Comparison of ENCODE assay signal across 14 cellular contexts in genomic region chr7:112136707-112137008, GRCh38.
A peak's percentile ranks its signal among the peaks of the same experiment; 100 is the strongest.
DNase-seq lines count a peak whose midpoint lies in the region; ATAC-seq and TF ChIP-seq lines count a peak whose summit lies in the region.
"Had no signal": no experiment of that assay in that cellular context is flagged by ENCODE, and none has a peak within 500 bp of the region (broad histone marks: within the 10 kb centered on the region; RNA-seq: fewer than 3 reads in every experiment).

No MANE protein-coding gene starts in this region.

- H3K9me3 Mint-ChIP-seq in stimulated activated naive B cell treated with anti-CD40 and anti-IgM and Interleukin-4, amounts not matched to agents 10 μg/mL and 1 μg/mL and 100 μg/mL, for 72 hours = no peaks in the 10 kb centered on the region

- H2AFZ ChIP-seq in PC-3 (ENCODE audit: low read length) = no peak overlapping the region

- H4K20me1 ChIP-seq in PC-3 (ENCODE audit: low read length) = peaks cover 20% of the 10 kb centered on the region

- H3K36me3 ChIP-seq in PC-3 (ENCODE audit: low read depth, low read length) (no peaks in the 10 kb centered on the region), lower lobe of right lung (no peaks in the 10 kb centered on the region), uterus (no peaks in the 10 kb centered on the region), H7 (replicated peaks; ENCODE audit: control insufficient read depth, insufficient read depth, low read length) (no peaks in the 10 kb centered on the region)
- H3K36me3 ChIP-seq: BE2C had no signal

- H3K9me3 ChIP-seq in PC-3 (ENCODE audit: low read length) (no peaks in the 10 kb centered on the region), lower lobe of right lung (no peaks in the 10 kb centered on the region), uterus (no peaks in the 10 kb centered on the region)
- H3K9me3 ChIP-seq: BE2C had no signal

- no peak overlapping the region for H3K27ac Mint-ChIP-seq in stimulated activated naive B cell treated with anti-CD40 and anti-IgM and Interleukin-4, amounts not matched to agents 10 μg/mL and 1 μg/mL and 100 μg/mL, for 72 hours
- H3K27ac Mint-ChIP-seq: CD4-positive, alpha-beta memory T cell had no signal

- intact Hi-C loops in PC-3 (cut with micrococcal nuclease) (loop anchor here (1.0 to 2.0 kb wide), 2 partner anchors 50 to 68 kb away; no protein-coding TSS in a partner anchor), lower lobe of right lung (cut with DNase I) (no loop called here), uterus (cut with DNase I; ENCODE audit: low total_unique reads) (no loop called here)

- no peaks in the 10 kb centered on the region for H3K4me1 Mint-ChIP-seq in stimulated activated naive B cell treated with anti-CD40 and anti-IgM and Interleukin-4, amounts not matched to agents 10 μg/mL and 1 μg/mL and 100 μg/mL, for 72 hours
- H3K4me1 Mint-ChIP-seq: CD4-positive, alpha-beta memory T cell had no signal

- H3K4me2 ChIP-seq in PC-3 (ENCODE audit: low read length) = peak overlapping the region; percentile 60; the same call in 1 of the 2 replicates

- H3K4me3 ChIP-seq in PC-3 (ENCODE audit: low read length) (no peak overlapping the region), lower lobe of right lung (no peak overlapping the region), uterus (no peak overlapping the region), H7 (ENCODE audit: insufficient read depth, low read depth, low read length) (no peak overlapping the region)
- H3K4me3 ChIP-seq: GM12878 had no signal

- peak overlapping the region; percentile 66 for H3K27ac ChIP-seq in PC-3 (ENCODE audit: low read length)
- peak overlapping the region; percentile 55 for H3K27ac ChIP-seq in VCaP
- H3K27ac ChIP-seq in lower lobe of right lung = peak overlapping the region; percentile 19
- H3K27ac ChIP-seq in uterus = peak overlapping the region; percentile 24 to 58
- H3K27ac ChIP-seq: C4-2B had no signal

- TF ChIP-seq POLR2A in uterus (IDR thresholded peaks at IDR 0.05) = no peak

- H3K9ac ChIP-seq in PC-3 (ENCODE audit: low read length) = no peak overlapping the region

- H3K9me2 ChIP-seq in PC-3 (replicated peaks; ENCODE audit: low read length) = no peaks in the 10 kb centered on the region

- BruUV-seq in PC-3 (replicated peaks; lab: Mats Ljungman, UMichigan) = no TSS peak

- CTCF ChIA-PET in PC-3 (lab: Charles Lee) = no interaction called here

- TF ChIP-seq CTCF in PC-3 (conservative IDR thresholded peaks at IDR 0.05; ENCODE audit: low read depth, low read length) (no peak), VCaP (conservative IDR thresholded peaks at IDR 0.05) (no peak), lower lobe of right lung (IDR thresholded peaks at IDR 0.05) (no peak), uterus (IDR thresholded peaks at IDR 0.05) (no peak)

- no peaks in the 10 kb centered on the region for H3K36me3 Mint-ChIP-seq in stimulated activated naive B cell treated with anti-CD40 and anti-IgM and Interleukin-4, amounts not matched to agents 10 μg/mL and 1 μg/mL and 100 μg/mL, for 72 hours
- H3K36me3 Mint-ChIP-seq: CD4-positive, alpha-beta memory T cell had no signal

- peaks cover 5% of the 10 kb centered on the region for H3F3A ChIP-seq in PC-3 (ENCODE audit: low read length, unreplicated experiment)

- no peaks in the 10 kb centered on the region for H3K27me3 ChIP-seq in PC-3 (ENCODE audit: low read length)
- no peaks in the 10 kb centered on the region for H3K27me3 ChIP-seq in lower lobe of right lung (ENCODE audit: low read depth)
- H3K27me3 ChIP-seq in uterus = no peaks in the 10 kb centered on the region
- no peaks in the 10 kb centered on the region for H3K27me3 ChIP-seq in H7 (ENCODE audit: control insufficient read depth, insufficient read depth, low read length)
- H3K27me3 ChIP-seq: BE2C had no signal

- H3K4me1 ChIP-seq in PC-3 (ENCODE audit: insufficient read depth, low read length) (peaks cover 34% of the 10 kb centered on the region), lower lobe of right lung (peaks cover 47% of the 10 kb centered on the region), uterus (no peaks in the 10 kb centered on the region)

- DNase-seq in PC-3 (no peak), lower lobe of right lung (no peak), uterus (no peak), H7 (no peak)
- no peak for DNase-seq in stimulated activated naive B cell treated with anti-CD40 and anti-IgM and Interleukin-4, amounts not matched to agents 10 μg/mL and 1 μg/mL and 100 μg/mL, for 72 hours
- DNase-seq: BE2C; CD4-positive, alpha-beta memory T cell; DMS79; GOT3; HCEC 1CT had no signal

- peaks cover 71% of the 10 kb centered on the region for H3K79me2 ChIP-seq in PC-3 (ENCODE audit: low read length)

- POLR2A ChIA-PET in PC-3 (lab: Charles Lee; ENCODE audit: unreplicated experiment) = interaction anchor here (0.7 kb wide), 1 partner anchor 67 kb away, joined by 8 read pairs; no protein-coding TSS in a partner anchor

- no peaks in the 10 kb centered on the region for H3K27me3 Mint-ChIP-seq in stimulated activated naive B cell treated with anti-CD40 and anti-IgM and Interleukin-4, amounts not matched to agents 10 μg/mL and 1 μg/mL and 100 μg/mL, for 72 hours

- no peak overlapping the region for H3K4me3 Mint-ChIP-seq in stimulated activated naive B cell treated with anti-CD40 and anti-IgM and Interleukin-4, amounts not matched to agents 10 μg/mL and 1 μg/mL and 100 μg/mL, for 72 hours
- H3K4me3 Mint-ChIP-seq: CD4-positive, alpha-beta memory T cell had no signal

- ATAC-seq in PC-3 (no peak), lower lobe of right lung (no peak), GM19023 (IDR thresholded peaks at IDR 0.05; ENCODE audit: unreplicated experiment) (no peak)
- no peak for ATAC-seq in stimulated activated naive B cell treated with anti-CD40 and anti-IgM and Interleukin-4, amounts not matched to agents 10 μg/mL and 1 μg/mL and 100 μg/mL, for 72 hours (replicated peaks)
- ATAC-seq: GM12878 had no signal
